ENCODE assay signal across 5 cellular contexts in the genomic region with DNA sequence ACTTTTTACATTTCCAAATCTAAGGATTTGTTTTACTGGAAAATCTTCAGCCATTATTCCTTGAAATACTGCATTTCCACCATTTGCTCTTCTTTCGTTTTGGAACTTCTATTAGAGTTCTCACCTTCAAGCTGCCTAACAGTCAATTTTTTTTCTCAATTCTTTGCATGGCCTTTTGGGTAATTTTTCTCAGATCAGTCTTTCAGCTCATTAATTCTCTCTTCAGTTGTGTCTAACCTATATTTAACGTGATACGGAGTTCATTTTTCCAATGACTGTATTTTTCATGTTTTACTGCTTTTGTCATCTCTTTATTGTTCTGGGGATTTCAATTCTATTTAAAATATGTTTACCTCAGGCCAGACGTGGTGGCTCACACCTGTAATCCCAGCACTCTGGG.
"Had no signal": no experiment of that assay in that cellular context is flagged by ENCODE, and none has a peak within 500 bp of the region (broad histone marks: within the 10 kb centered on the region; RNA-seq: fewer than 3 reads in every experiment).

No MANE protein-coding gene starts in this region.

- H3K27me3 Mint-ChIP-seq: IgD-negative memory B cell had no signal

- H3K27ac ChIP-seq: HL-60 had no signal

- ATAC-seq: HepG2, K562 had no signal

- H3K27ac Mint-ChIP-seq: IgD-negative memory B cell had no signal

- H3K4me3 ChIP-seq: K562 had no signal

- H3K4me3 Mint-ChIP-seq: IgD-negative memory B cell had no signal

- DNase-seq: IMR-90 had no signal
